Comparison of ENCODE assay signal across 8 cellular contexts in the genomic region with DNA sequence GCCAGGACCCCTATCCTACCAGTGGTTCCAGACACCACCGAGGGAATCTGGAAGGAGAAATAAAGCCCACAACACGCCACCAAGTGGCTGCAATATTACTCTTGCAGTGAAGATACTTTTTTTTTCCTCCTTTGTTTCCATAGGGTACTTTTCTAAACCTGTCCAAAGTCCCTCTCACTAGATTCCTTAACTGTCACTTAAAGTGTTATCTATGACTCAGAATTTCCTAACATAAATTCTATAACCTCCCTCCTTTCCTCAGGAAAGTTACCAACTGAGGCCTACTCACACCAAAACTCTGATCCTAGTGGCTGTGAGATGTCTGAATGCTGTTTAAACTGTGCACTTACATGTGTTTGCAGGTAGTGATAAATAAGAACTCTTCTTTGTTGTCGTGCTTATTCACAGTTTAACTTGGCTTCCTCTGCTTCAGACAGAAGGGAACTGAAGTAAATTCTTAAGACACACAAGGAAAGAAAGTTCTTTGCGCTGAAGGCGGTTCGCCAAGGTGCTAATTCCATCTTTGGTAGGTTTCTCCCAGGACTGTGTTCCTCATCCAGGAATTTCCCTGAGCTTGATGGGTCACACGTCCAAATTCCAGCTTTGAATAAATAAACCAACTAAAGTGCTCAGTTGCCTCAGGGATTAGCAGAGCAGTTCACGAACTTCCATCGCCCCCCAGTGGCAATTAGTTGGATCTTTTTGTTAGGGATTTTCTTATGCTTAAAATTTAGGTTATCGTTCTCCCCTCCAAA. TPM values are rescaled to one million over a fixed set of nuclear protein-coding genes. Genes with fewer than 3 reads are reported as not detected.
DNase-seq lines count a peak whose midpoint lies in the region; ATAC-seq, FAIRE-seq and TF ChIP-seq lines count a peak whose summit lies in the region.

No MANE protein-coding gene starts in this region.

- H3K27me3 ChIP-seq in keratinocyte (ENCODE audit: control insufficient read depth, extremely low read depth, insufficient read depth, low read length) (no peaks in the 10 kb centered on the region), suprapubic skin (no peaks in the 10 kb centered on the region)

- H3K27ac Mint-ChIP-seq in type B pancreatic cell = no peak overlapping the region

- H2AFZ ChIP-seq in keratinocyte (ENCODE audit: control insufficient read depth, low read length) = no peak overlapping the region

- H3K27ac ChIP-seq in keratinocyte (ENCODE audit: control insufficient read depth, insufficient read depth, low read length) (peak overlapping the region; percentile 33), suprapubic skin (no peak overlapping the region)

- 48% methylated on average over 10 of the region's 10 CpGs for WGBS in suprapubic skin

- FAIRE-seq in keratinocyte (lab: Jason Lieb, UNC) = peak; percentile 9

- H3K9me1 ChIP-seq in keratinocyte (ENCODE audit: control insufficient read depth, extremely low read depth, insufficient read depth, low read length) = no peaks in the 10 kb centered on the region

- H3K4me3 Mint-ChIP-seq in type B pancreatic cell = no peak overlapping the region

- no peaks in the 10 kb centered on the region for H3K27me3 Mint-ChIP-seq in type B pancreatic cell

- no peaks in the 10 kb centered on the region for H3K9me3 Mint-ChIP-seq in type B pancreatic cell

- H3K4me2 ChIP-seq in keratinocyte (ENCODE audit: control insufficient read depth, extremely low read depth, insufficient read depth, low read depth, low read length) = no peak overlapping the region

- H3K4me1 Mint-ChIP-seq in type B pancreatic cell (ENCODE audit: unreplicated experiment) = peaks cover 7% of the 10 kb centered on the region

- DNase-seq in ELF-1 (ENCODE audit: low read depth, low spot score) (peak; percentile 68), M059J (ENCODE audit: low read depth) (peak; percentile 85), amniotic stem cell (lab: John Stamatoyannopoulos, UW) (peak; percentile 29), keratinocyte (ENCODE audit: low read depth, low spot score) (no peak), type B pancreatic cell (ENCODE audit: extremely low spot score, unreplicated experiment) (no peak), suprapubic skin (ENCODE audit: low spot score in 2 of 2) (no peak)

- peaks cover 4% of the 10 kb centered on the region for H3K36me3 Mint-ChIP-seq in type B pancreatic cell

- H4K20me1 ChIP-seq in keratinocyte (ENCODE audit: control insufficient read depth, extremely low read depth, insufficient read depth, low read length) = no peaks in the 10 kb centered on the region

- TF ChIP-seq EP300 in suprapubic skin (IDR thresholded peaks at IDR 0.05) = no peak

- dilution Hi-C loops in keratinocyte (cut with MboI; ENCODE audit: extremely low pct_ligation_motif_present, low sequenced_read_pairs) = no loop called here

- ATAC-seq in GM21515 (IDR thresholded peaks at IDR 0.05; ENCODE audit: unreplicated experiment) = no peak
- ATAC-seq in GM18907 (IDR thresholded peaks at IDR 0.05; ENCODE audit: unreplicated experiment) = no peak

- H3K36me3 ChIP-seq in keratinocyte (ENCODE audit: control insufficient read depth in 2 of 2, extremely low read depth in 1 of 2, insufficient read depth in 2 of 2, low read length in 2 of 2) (no peaks in the 10 kb centered on the region), suprapubic skin (no peaks in the 10 kb centered on the region)

- no peaks in the 10 kb centered on the region for H3K9me3 ChIP-seq in keratinocyte (ENCODE audit: control insufficient read depth, low read depth, low read length)
- no peaks in the 10 kb centered on the region for H3K9me3 ChIP-seq in suprapubic skin

- no peak for TF ChIP-seq POLR2A in suprapubic skin (IDR thresholded peaks at IDR 0.05)

- no peak overlapping the region for H3K9ac ChIP-seq in keratinocyte (ENCODE audit: control insufficient read depth, extremely low read depth, insufficient read depth, low read length)

- no peaks in the 10 kb centered on the region for H3K79me2 ChIP-seq in keratinocyte (ENCODE audit: control insufficient read depth, insufficient read depth, low read length)

- H3K4me1 ChIP-seq in keratinocyte (ENCODE audit: control insufficient read depth, extremely low read depth, insufficient read depth, low read length) (peaks cover 4% of the 10 kb centered on the region), suprapubic skin (no peaks in the 10 kb centered on the region)

- TF ChIP-seq CTCF in keratinocyte (optimal IDR thresholded peaks at IDR 0.05 in 1 of 3, IDR thresholded peaks at IDR 0.05 in 1 of 3, conservative IDR thresholded peaks at IDR 0.05 in 1 of 3; ENCODE audit: extremely low read depth in 1 of 3, insufficient read depth in 2 of 3, low read length in 3 of 3) (peak in 2 of 3 experiments; percentile 44 to 51), type B pancreatic cell (conservative IDR thresholded peaks at IDR 0.05) (peak; percentile 72), suprapubic skin (IDR thresholded peaks at IDR 0.05) (peak in 1 of 2 donors; percentile 32)

- H3K4me3 ChIP-seq in keratinocyte (ENCODE audit: control insufficient read depth in 2 of 3, extremely low read depth in 1 of 3, insufficient read depth in 2 of 3, low read depth in 1 of 3, low read length in 3 of 3) (no peak overlapping the region), suprapubic skin (no peak overlapping the region)

RNA-seq across cellular contexts. Expression of gene HCCS, which starts 10.7 kb away (rescaled TPM):
- 39.7 and 48.6 TPM in 2 replicates for total RNA-seq in M059J (2014; rRNA removed; shearing (Covaris generic))
- 33.8 to 45.3 TPM (median 41.8 TPM) in 3 replicates for polyA plus RNA-seq in keratinocyte
- polyA plus RNA-seq in keratinocyte (2011; ENCODE audit: low read depth) = 37.3 TPM
- polyA plus RNA-seq in keratinocyte (2011; cell fraction: cytosol; rRNA removed) = 38.0 and 47.2 TPM in 2 replicates
- polyA plus RNA-seq in keratinocyte (2011; cell fraction: nucleus; rRNA removed) = 25.0 and 32.9 TPM in 2 replicates
- polyA plus RNA-seq in keratinocyte (2012; ENCODE audit: low replicate concordance) = 41.0 and 42.0 TPM in 2 replicates
- polyA minus RNA-seq in keratinocyte = 9.2 to 22.7 TPM (median 22.6 TPM) in 3 replicates
- 22.6 TPM for polyA minus RNA-seq in keratinocyte (2011; cell fraction: cytosol; rRNA and poly(A)+ RNA removed)
- polyA minus RNA-seq in keratinocyte (2011; cell fraction: nucleus; rRNA and poly(A)+ RNA removed) = 7.1 and 13.3 TPM in 2 replicates
- 28.0 and 39.7 TPM in 2 replicates for total RNA-seq in type B pancreatic cell (ENCODE audit: low replicate concordance)
- total RNA-seq in suprapubic skin = 10 to 100 TPM in 3 of 4 donors, 1 to 10 TPM in 1; 6.8 to 15.2 (median 11.9) TPM

Comparison
In these comparisons a context has a peak if more than half of its experiments do, and no peak if none do; other contexts are left out.
1. DNase-seq: peak in ELF-1 (single experiment), M059J (single experiment) and amniotic stem cell (single experiment); none in keratinocyte (single experiment), type B pancreatic cell (single experiment) and suprapubic skin (0 of 2).